In the genomic region with DNA sequence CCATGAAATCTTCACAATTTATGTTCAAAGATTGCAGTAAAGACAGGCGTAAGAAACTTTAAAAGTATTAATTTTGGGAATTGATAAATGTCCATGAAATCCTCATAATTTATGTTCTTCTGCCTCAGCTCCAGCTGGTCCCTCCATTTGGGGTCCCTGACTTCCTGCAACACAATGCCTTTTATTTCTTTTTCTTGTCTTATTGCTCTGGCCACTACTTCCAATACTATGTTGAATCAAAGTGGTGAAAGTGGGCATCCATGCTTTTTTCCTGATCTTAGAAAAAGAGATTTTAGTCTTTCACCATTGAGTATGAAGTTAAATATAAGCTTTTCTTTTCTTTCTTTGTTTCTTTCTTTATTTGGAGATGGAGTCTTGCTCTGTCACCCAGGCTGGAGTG, we compare ENCODE assay signal across 32 cellular contexts. TPM values are rescaled to one million over a fixed set of nuclear protein-coding genes. Genes with fewer than 3 reads are reported as not detected.
"Had no signal": no experiment of that assay in that cellular context is flagged by ENCODE, and none has a peak within 500 bp of the region (broad histone marks: within the 10 kb centered on the region; RNA-seq: fewer than 3 reads in every experiment).

No MANE protein-coding gene starts in this region.

- H3K27me3 Mint-ChIP-seq: effector memory CD8-positive, alpha-beta T cell had no signal

- ATAC-seq: effector memory CD8-positive, alpha-beta T cell; esophagus mucosa; gastrocnemius medialis; heart right ventricle; left cardiac atrium; left lung; left ventricle myocardium superior; lower lobe of right lung had no signal

- DNase-seq: colonic mucosa; cortex of kidney; effector CD8-positive, alpha-beta T cell; effector memory CD8-positive, alpha-beta T cell; endodermal cell; erythroblast; esophagus squamous epithelium; foreskin fibroblast; foreskin melanocyte; gastrocnemius medialis; glutamatergic neuron; head of caudate nucleus; heart right ventricle; hippocampal formation; left cardiac atrium; left lung; left ventricle myocardium superior; lower lobe of right lung; mesenchymal stem cell; midbrain had no signal

- H3K27ac Mint-ChIP-seq: dendritic cell treated with granulocyte-macrophage colony-stimulating factor and Interleukin-4, amounts not matched to agents 40 ng/mL and 50 ng/mL, for 4 days; effector memory CD8-positive, alpha-beta T cell; endodermal cell had no signal

- H3K4me3 ChIP-seq: colonic mucosa, esophagus squamous epithelium, gastrocnemius medialis, heart right ventricle, left lung, lower lobe of right lung had no signal

- H3K27me3 ChIP-seq: colonic mucosa, esophagus squamous epithelium, heart right ventricle, left lung had no signal

- H3K9me3 Mint-ChIP-seq: effector memory CD8-positive, alpha-beta T cell had no signal

- H3K36me3 ChIP-seq: colonic mucosa, esophagus squamous epithelium, gastrocnemius medialis, heart right ventricle, left lung, lower lobe of right lung had no signal

- H3K9me3 ChIP-seq: colonic mucosa had no signal

- FAIRE-seq: endometrium, islet of Langerhans, keratinocyte had no signal

- H3K4me3 Mint-ChIP-seq: dendritic cell treated with granulocyte-macrophage colony-stimulating factor and Interleukin-4, amounts not matched to agents 40 ng/mL and 50 ng/mL, for 4 days; effector memory CD8-positive, alpha-beta T cell; endodermal cell had no signal

- H3K4me1 ChIP-seq: colonic mucosa had no signal

- H3K27ac ChIP-seq: colonic mucosa, epithelial cell of prostate, esophagus squamous epithelium, gastrocnemius medialis, heart right ventricle, left lung, lower lobe of right lung had no signal

RNA-seq across cellular contexts. Expression of gene TAT, which starts 14.3 kb away (rescaled TPM):
- total RNA-seq: dermis microvascular lymphatic vessel endothelial cell, esophagus squamous epithelium, glomerular endothelial cell, heart right ventricle, kidney epithelial cell, left cardiac atrium, left ventricle myocardium superior, lower leg skin, lower lobe of right lung, lung microvascular endothelial cell, mononuclear cell had no signal
- polyA plus RNA-seq: heart right ventricle, keratinocyte had no signal

RNA-seq across cellular contexts. Expression of gene CHST4, which starts 36.3 kb away (rescaled TPM):
- total RNA-seq: dermis microvascular lymphatic vessel endothelial cell, gastrocnemius medialis, glomerular endothelial cell, kidney epithelial cell, left ventricle myocardium superior, lower leg skin, lung microvascular endothelial cell, mononuclear cell had no signal
- polyA plus RNA-seq: heart right ventricle had no signal
